In the genomic region with DNA sequence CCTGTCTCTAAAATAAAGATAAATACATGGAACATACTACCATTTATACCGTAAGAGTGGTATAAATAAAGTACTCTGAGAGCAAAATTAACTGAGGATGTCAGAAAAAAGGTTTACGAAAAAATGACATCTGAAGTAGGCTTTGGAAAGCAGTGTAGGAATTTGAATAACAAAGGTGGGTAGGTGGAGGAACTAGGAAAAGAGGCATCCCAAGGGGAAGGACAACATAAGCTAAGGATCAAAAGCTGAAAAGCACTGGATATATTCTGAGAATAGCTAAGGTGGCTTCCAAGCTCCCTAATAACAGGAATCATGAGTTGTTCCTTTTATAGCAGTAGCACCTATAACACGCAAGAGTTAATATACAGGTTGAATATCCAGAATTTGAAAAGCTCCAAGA, we compare ENCODE assay signal across 28 cellular contexts.
DNase-seq lines count a peak whose midpoint lies in the region; ATAC-seq, FAIRE-seq and TF ChIP-seq lines count a peak whose summit lies in the region.
"Had no signal": no experiment of that assay in that cellular context is flagged by ENCODE, and none has a peak within 500 bp of the region (broad histone marks: within the 10 kb centered on the region; RNA-seq: fewer than 3 reads in every experiment).

No MANE protein-coding gene starts in this region.

- no peaks in the 10 kb centered on the region for H3K79me2 ChIP-seq in K562 (ENCODE audit: control insufficient read depth, insufficient read depth, low read length)
- H3K79me2 ChIP-seq in H1 (ENCODE audit: control insufficient read depth in 1 of 2, insufficient read depth in 2 of 2, low read length in 2 of 2), result peaks cover 0 to 5% of the 10 kb centered on the region in 2 experiments; a peak in 1 of 4 replicates

- H3K23ac ChIP-seq in H1 (ENCODE audit: insufficient read length), result no peak overlapping the region

- in situ Hi-C loops in K562 (cut with MboI), result no loop called here

- no peak overlapping the region for H2BK12ac ChIP-seq in H1 (ENCODE audit: low read depth, low read length)

- POLR2A ChIA-PET in K562 (lab: Yijun Ruan, JAX) (interaction anchor here (0.8 to 0.9 kb wide), 3 partner anchors 9 to 1716 kb away, joined by 3 read pairs; no protein-coding TSS in a partner anchor), H1 (lab: Charles Lee; ENCODE audit: partially characterized antibody) (interaction anchor here (1.2 kb wide), 1 partner anchor 189 kb away, joined by 4 read pairs; no protein-coding TSS in a partner anchor)

- no peak overlapping the region for H2BK5ac ChIP-seq in H1 (ENCODE audit: low read depth, low read length)

- no peak for TF ChIP-seq CTCF in K562 (IDR thresholded peaks at IDR 0.05 in 2 of 3, conservative IDR thresholded peaks at IDR 0.05 in 1 of 3; ENCODE audit: insufficient read depth in 2 of 3, low read depth in 1 of 3, low read length in 3 of 3)
- TF ChIP-seq CTCF in H1 (IDR thresholded peaks at IDR 0.05; ENCODE audit: control extremely low read depth in 1 of 3, insufficient read depth in 1 of 3, low read depth in 1 of 3, low read length in 3 of 3), result no peak
- TF ChIP-seq CTCF in progenitor cell of endocrine pancreas (IDR thresholded peaks at IDR 0.05; ENCODE audit: unreplicated experiment), result no peak

- no peaks in the 10 kb centered on the region for H3K27me3 ChIP-seq in K562 (ENCODE audit: control insufficient read depth in 2 of 2, insufficient read depth in 2 of 2, low read length in 2 of 2)
- peaks cover 0 to 2% (median 0%) of the 10 kb centered on the region in 4 experiments; a peak in 1 of 7 replicates for H3K27me3 ChIP-seq in H1 (replicated peaks in 1 of 4; ENCODE audit: control insufficient read depth in 3 of 4, extremely low read depth in 1 of 4, insufficient read depth in 3 of 4, low read length in 3 of 4)
- H3K27me3 ChIP-seq: BE2C, BLaER1 had no signal

- H3K14ac ChIP-seq in H1 (ENCODE audit: insufficient read length), result no peak overlapping the region

- no peak overlapping the region for H3K56ac ChIP-seq in H1 (replicated peaks; ENCODE audit: insufficient read length, low read depth, low read length)

- H3K4me3 Mint-ChIP-seq in progenitor cell of endocrine pancreas (ENCODE audit: low read depth), result no peak overlapping the region
- no peak overlapping the region for H3K4me3 Mint-ChIP-seq in activated naive CD4-positive, alpha-beta T cell treated with anti-CD3 and anti-CD28 coated beads, Interleukin-2, amount 10 ng/mL, durations not matched to agents 7 days and 5 days
- H3K4me3 Mint-ChIP-seq: CD14-positive monocyte; CD4-positive, alpha-beta memory T cell; CD4-positive, CD25-positive, alpha-beta regulatory T cell; CD8-positive, alpha-beta memory T cell had no signal

- H4K91ac ChIP-seq in H1 (replicated peaks; ENCODE audit: insufficient read length, low read length), result no peak overlapping the region

- H2AK5ac ChIP-seq in H1 (ENCODE audit: low read depth, low read length), result no peak overlapping the region

- ATAC-seq in K562, result no peak
- no peak for ATAC-seq in HG03354 (IDR thresholded peaks at IDR 0.05; ENCODE audit: poor library complexity, severe bottlenecking, unreplicated experiment)
- no peak for ATAC-seq in GM21515 (IDR thresholded peaks at IDR 0.05; ENCODE audit: unreplicated experiment)

- intact Hi-C loops in K562 (cut with micrococcal nuclease), result no loop called here

- H3K4me3 ChIP-seq in K562 (no peak overlapping the region), H1 (ENCODE audit: extremely low read depth in 1 of 4, insufficient read depth in 2 of 4, low read depth in 3 of 4, low read length in 4 of 4) (no peak overlapping the region)
- H3K4me3 ChIP-seq: BLaER1 had no signal

- WGBS in K562 (ENCODE audit: insufficient coverage, low coverage, missing lambda C conversion rate), result 62% methylated on average over 3 of the region's 3 CpGs
- 92% methylated on average over 3 of the region's 3 CpGs; no CpG with 5 or more reads in 1 of the 2 experiments for WGBS in H1 (ENCODE audit: extremely low coverage in 1 of 2, insufficient coverage in 1 of 2, insufficient read length in 1 of 2, insufficient replicate concordance in 2 of 2, low coverage in 1 of 2, low lambda C conversion rate in 2 of 2, missing lambda C conversion rate in 1 of 2), 2 experiments

- H3K9me1 ChIP-seq in K562 (ENCODE audit: control insufficient read depth, insufficient read depth, low read length), result no peaks in the 10 kb centered on the region

- no peak overlapping the region for H2BK15ac ChIP-seq in H1 (ENCODE audit: low read length)

- H3K9me3 ChIP-seq in K562 (replicated peaks; ENCODE audit: control insufficient read depth, insufficient read depth, low read depth, low read length) (no peaks in the 10 kb centered on the region), H1 (ENCODE audit: insufficient read depth in 2 of 2, low read depth in 1 of 2, low read length in 1 of 2) (no peaks in the 10 kb centered on the region)
- H3K9me3 ChIP-seq: BE2C, BLaER1 had no signal

- H3K27ac ChIP-seq in K562 (ENCODE audit: extremely low read depth, low read depth, low read length) (no peak overlapping the region), H1 (ENCODE audit: low read depth, low read length) (no peak overlapping the region)
- H3K27ac ChIP-seq: BLaER1 had no signal

- TF ChIP-seq EP300 in K562 (IDR thresholded peaks at IDR 0.05; ENCODE audit: low read length) (no peak), H1 (IDR thresholded peaks at IDR 0.05; ENCODE audit: borderline replicate concordance in 1 of 2, low read depth in 2 of 2, low read length in 2 of 2) (no peak)

- DNase-seq in H54 (ENCODE audit: insufficient read length, low spot score) (no peak), K562 (ENCODE audit: extremely low read depth in 1 of 4, low spot score in 3 of 4) (no peak), H1 (ENCODE audit: low read depth in 1 of 2, low spot score in 2 of 2) (no peak), progenitor cell of endocrine pancreas (ENCODE audit: low spot score, unreplicated experiment) (no peak), islet precursor cell (no peak)
- no peak for DNase-seq in activated naive CD4-positive, alpha-beta T cell treated with anti-CD3 and anti-CD28 coated beads, Interleukin-2, amount 10 ng/mL, durations not matched to agents 7 days and 5 days
- DNase-seq: 8988T; ACHN; BE2C; C1 segment of cervical spinal cord; CD4-positive, alpha-beta memory T cell; CD4-positive, CD25-positive, alpha-beta regulatory T cell; CD8-positive, alpha-beta memory T cell; COR-L47; DMS 273 treated with DMSO at 0.1 percent for 48 hours; DMS153; DMS53; DMS79; DND-41; EL; GDM1 had no signal

- TF ChIP-seq POLR2A in H54 (IDR thresholded peaks at IDR 0.05; ENCODE audit: low read depth, low read length), result no peak
- no peak for TF ChIP-seq POLR2A in K562 (conservative IDR thresholded peaks at IDR 0.05)
- no peak for TF ChIP-seq POLR2A in H1 (IDR thresholded peaks at IDR 0.05; ENCODE audit: control extremely low read depth in 1 of 2, low read depth in 2 of 2, low read length in 2 of 2)

- no peak overlapping the region for H4K8ac ChIP-seq in H1 (ENCODE audit: extremely low read depth, insufficient read depth, low read length)

- H3K27me3 Mint-ChIP-seq in progenitor cell of endocrine pancreas, result no peaks in the 10 kb centered on the region
- H3K27me3 Mint-ChIP-seq in activated naive CD4-positive, alpha-beta T cell treated with anti-CD3 and anti-CD28 coated beads, Interleukin-2, amount 10 ng/mL, durations not matched to agents 7 days and 5 days, result no peaks in the 10 kb centered on the region
- H3K27me3 Mint-ChIP-seq: CD4-positive, alpha-beta memory T cell; CD4-positive, CD25-positive, alpha-beta regulatory T cell; CD8-positive, alpha-beta memory T cell had no signal

- CTCF ChIA-PET in K562 (lab: Yijun Ruan, JAX; ENCODE audit: low intra/inter-chr PET ratio), result no interaction called here
- CTCF ChIA-PET in H1 (lab: Charles Lee; ENCODE audit: partially characterized antibody), result interaction anchor here (0.6 to 1.3 kb wide), 4 partner anchors 10 to 711 kb away, joined by 3 read pairs; no protein-coding TSS in a partner anchor
- CTCF ChIA-PET in activated naive CD4-positive, alpha-beta T cell treated with anti-CD3 and anti-CD28 coated beads, Interleukin-2, amount 10 ng/mL, durations not matched to agents 7 days and 5 days (lab: Charles Lee), result no interaction called here

- H3K4me2 ChIP-seq in K562 (ENCODE audit: insufficient read depth, low read length) (no peak overlapping the region), H1 (ENCODE audit: insufficient read depth in 1 of 2, low read depth in 2 of 2, low read length in 2 of 2) (no peak overlapping the region)
- H3K4me2 ChIP-seq: BLaER1 had no signal

- H4K5ac ChIP-seq in H1 (ENCODE audit: insufficient read length, low read depth, low read length), result no peak overlapping the region

- H3K4ac ChIP-seq in H1 (replicated peaks; ENCODE audit: insufficient read length, low read depth, low read length), result no peak overlapping the region

- no peak overlapping the region for H2BK120ac ChIP-seq in H1 (replicated peaks; ENCODE audit: low read depth, low read length)

- peaks cover 11% of the 10 kb centered on the region for H3K4me1 Mint-ChIP-seq in progenitor cell of endocrine pancreas (ENCODE audit: low read depth)
- H3K4me1 Mint-ChIP-seq in activated naive CD4-positive, alpha-beta T cell treated with anti-CD3 and anti-CD28 coated beads, Interleukin-2, amount 10 ng/mL, durations not matched to agents 7 days and 5 days, result no peaks in the 10 kb centered on the region
- H3K4me1 Mint-ChIP-seq: CD8-positive, alpha-beta memory T cell had no signal

- no peak overlapping the region for H2BK20ac ChIP-seq in H1 (ENCODE audit: low read length)

- BruUV-seq in K562 (replicated peaks; lab: Mats Ljungman, UMichigan), result no TSS peak

- H3K79me1 ChIP-seq in H1 (ENCODE audit: low read depth, low read length), result no peaks in the 10 kb centered on the region

- H3K4me1 ChIP-seq in K562 (replicated peaks in 1 of 2; ENCODE audit: control insufficient read depth in 2 of 2, insufficient read depth in 2 of 2, low read length in 2 of 2) (no peaks in the 10 kb centered on the region), H1 (replicated peaks in 1 of 4; ENCODE audit: control insufficient read depth in 3 of 4, insufficient read depth in 4 of 4, low read length in 3 of 4) (no peaks in the 10 kb centered on the region; a peak in 1 of 7 replicates)
- H3K4me1 ChIP-seq: BE2C, BLaER1 had no signal

- H3K36me3 Mint-ChIP-seq in progenitor cell of endocrine pancreas (ENCODE audit: insufficient read depth), result peaks cover 13% of the 10 kb centered on the region
- H3K36me3 Mint-ChIP-seq in activated naive CD4-positive, alpha-beta T cell treated with anti-CD3 and anti-CD28 coated beads, Interleukin-2, amount 10 ng/mL, durations not matched to agents 7 days and 5 days, result no peaks in the 10 kb centered on the region

- H4K20me1 ChIP-seq in K562 (replicated peaks; ENCODE audit: control insufficient read depth, insufficient read depth, low read length), result no peaks in the 10 kb centered on the region
- no peaks in the 10 kb centered on the region for H4K20me1 ChIP-seq in H1 (replicated peaks in 1 of 2; ENCODE audit: control insufficient read depth in 1 of 2, insufficient read depth in 2 of 2, low read length in 2 of 2)
- H4K20me1 ChIP-seq: BLaER1 had no signal

- H3K9ac ChIP-seq in K562 (ENCODE audit: insufficient read depth in 1 of 2, low read depth in 2 of 2, low read length in 2 of 2) (no peak overlapping the region), H1 (replicated peaks in 1 of 4; ENCODE audit: extremely low read depth in 1 of 4, low read depth in 3 of 4, low read length in 3 of 4) (no peak overlapping the region)
- H3K9ac ChIP-seq: BLaER1 had no signal

- FAIRE-seq in H54 (lab: Jason Lieb, UNC) (peak; percentile 36), K562 (lab: Jason Lieb, UNC) (peak; percentile 46), H1 (lab: Jason Lieb, UNC) (peak; percentile 92)
- FAIRE-seq: A204.1, GM12891, GM19239 had no signal

- no peaks in the 10 kb centered on the region for H3K23me2 ChIP-seq in H1 (ENCODE audit: low read depth, low read length)

- H3K36me3 ChIP-seq in K562 (ENCODE audit: control insufficient read depth, insufficient read depth, low read length) (no peaks in the 10 kb centered on the region), H1 (ENCODE audit: control insufficient read depth in 2 of 4, insufficient read depth in 4 of 4, low read length in 3 of 4) (no peaks in the 10 kb centered on the region)
- H3K36me3 ChIP-seq: BE2C had no signal

- H3K9me3 Mint-ChIP-seq in progenitor cell of endocrine pancreas (ENCODE audit: low read depth), result no peaks in the 10 kb centered on the region
- H3K9me3 Mint-ChIP-seq in activated naive CD4-positive, alpha-beta T cell treated with anti-CD3 and anti-CD28 coated beads, Interleukin-2, amount 10 ng/mL, durations not matched to agents 7 days and 5 days, result no peaks in the 10 kb centered on the region

- TF ChIP-seq RAD21 in K562 (CRISPR knock-in tag; conservative IDR thresholded peaks at IDR 0.05 in 1 of 2, IDR thresholded peaks at IDR 0.05 in 1 of 2) (no peak), H1 (IDR thresholded peaks at IDR 0.05 in 1 of 2, conservative IDR thresholded peaks at IDR 0.05 in 1 of 2; ENCODE audit: low read depth in 2 of 2, low read length in 2 of 2) (no peak)

- no peak overlapping the region for H3K18ac ChIP-seq in H1 (ENCODE audit: extremely low read depth, low read length)

- peak overlapping the region; percentile 50 for H3K27ac Mint-ChIP-seq in progenitor cell of endocrine pancreas
- H3K27ac Mint-ChIP-seq in activated naive CD4-positive, alpha-beta T cell treated with anti-CD3 and anti-CD28 coated beads, Interleukin-2, amount 10 ng/mL, durations not matched to agents 7 days and 5 days, result no peak overlapping the region
- H3K27ac Mint-ChIP-seq: CD14-positive monocyte; CD4-positive, alpha-beta memory T cell; CD4-positive, CD25-positive, alpha-beta regulatory T cell had no signal

- no peak overlapping the region for H2AFZ ChIP-seq in K562 (ENCODE audit: low read depth, low read length)
- H2AFZ ChIP-seq in H1 (ENCODE audit: low read length), result no peak overlapping the region
